In genomic region chr5:35198681-35199080, GRCh38 we compare ENCODE assay signal across 14 cellular contexts. TPM values are rescaled to one million over a fixed set of nuclear protein-coding genes. Genes with fewer than 3 reads are reported as not detected.
A peak's percentile ranks its signal among the peaks of the same experiment; 100 is the strongest.
DNase-seq lines count a peak whose midpoint lies in the region; ATAC-seq and TF ChIP-seq lines count a peak whose summit lies in the region.
"Had no signal": no experiment of that assay in that cellular context is flagged by ENCODE, and none has a peak within 500 bp of the region (broad histone marks: within the 10 kb centered on the region; RNA-seq: fewer than 3 reads in every experiment).

No MANE protein-coding gene starts in this region.

- H2BK120ac ChIP-seq in mesenchymal stem cell (ENCODE audit: low read depth, low read length): no peak overlapping the region

- H3K27me3 Mint-ChIP-seq in HFFc6 (ENCODE audit: insufficient read depth): peaks cover 14% of the 10 kb centered on the region

- no peak overlapping the region for H2BK12ac ChIP-seq in mesenchymal stem cell (ENCODE audit: low read length in 2 of 2)

- no peak overlapping the region for H3K14ac ChIP-seq in mesenchymal stem cell (ENCODE audit: low read length in 2 of 2)

- no peak overlapping the region for H3K4me2 ChIP-seq in mesenchymal stem cell (ENCODE audit: low read length, poor library complexity, severe bottlenecking)

- H2BK5ac ChIP-seq in mesenchymal stem cell (ENCODE audit: low read depth, low read length, poor library complexity, severe bottlenecking): no peak overlapping the region

- H2AFZ ChIP-seq in mesenchymal stem cell (ENCODE audit: low read depth, low read length): no peak overlapping the region

- no peak for TF ChIP-seq CTCF in HFFc6 (IDR thresholded peaks at IDR 0.05)
- TF ChIP-seq CTCF in choroid plexus epithelial cell (conservative IDR thresholded peaks at IDR 0.05; ENCODE audit: low read depth, low read length): no peak

- peaks cover 36% of the 10 kb centered on the region for H3K4me1 Mint-ChIP-seq in HFFc6 (ENCODE audit: low read depth)
- H3K4me1 Mint-ChIP-seq: activated naive CD4-positive, alpha-beta T cell treated with anti-CD3 and anti-CD28 coated beads, Interleukin-2, amount 10 ng/mL, durations not matched to agents 7 days and 5 days; CD8-positive, alpha-beta memory T cell had no signal

- H3K27me3 ChIP-seq in mesenchymal stem cell (ENCODE audit: control insufficient read depth in 1 of 2, insufficient read depth in 1 of 2, low read length in 2 of 2) (peaks cover 4 to 8% of the 10 kb centered on the region in 2 experiments), MG63 (peaks cover 8% of the 10 kb centered on the region)

- ATAC-seq in GM18502 (IDR thresholded peaks at IDR 0.05; ENCODE audit: poor library complexity, unreplicated experiment): no peak
- ATAC-seq: stimulated activated naive CD8-positive, alpha-beta T cell treated with anti-CD3 and anti-CD28 coated beads, Interleukin-15, Interleukin-2, amounts not matched to agents 100 U/mL and 50 U/mL, for 24 hours had no signal

- H2AK5ac ChIP-seq in mesenchymal stem cell (ENCODE audit: low read length, severe bottlenecking): no peak overlapping the region

- peak overlapping the region; percentile 3 for H3K9ac ChIP-seq in mesenchymal stem cell (ENCODE audit: low read length)

- peak; percentile 41 for DNase-seq in HFFc6
- peak; percentile 67 for DNase-seq in choroid plexus epithelial cell (ENCODE audit: low read depth)
- DNase-seq in mesenchymal stem cell: peak; percentile 83
- DNase-seq in stromal cell of bone marrow (ENCODE audit: low read depth): peak; percentile 14
- no peak for DNase-seq in MG63
- DNase-seq in stimulated activated naive CD4-positive, alpha-beta T cell treated with Interleukin-2 at 50 U/mL for 16 hours (lab: John Stamatoyannopoulos, UW): no peak
- DNase-seq: activated CD4-positive, CD25-positive, alpha-beta regulatory T cell; activated naive CD4-positive, alpha-beta T cell treated with anti-CD3 and anti-CD28 coated beads, Interleukin-2, amount 10 ng/mL, durations not matched to agents 7 days and 5 days; CD8-positive, alpha-beta memory T cell; erythroblast; GDM1; stimulated activated naive CD8-positive, alpha-beta T cell treated with anti-CD3 and anti-CD28 coated beads, Interleukin-15, Interleukin-2, amounts not matched to agents 100 U/mL and 50 U/mL, for 24 hours had no signal

- H3K36me3 ChIP-seq in mesenchymal stem cell (ENCODE audit: control insufficient read depth in 1 of 2, insufficient read depth in 2 of 2, low read depth in 1 of 2, low read length in 2 of 2): no peaks in the 10 kb centered on the region
- no peaks in the 10 kb centered on the region for H3K36me3 ChIP-seq in MG63

- H3K4me3 ChIP-seq in choroid plexus epithelial cell (ENCODE audit: low read depth, low read length) (no peak overlapping the region), mesenchymal stem cell (ENCODE audit: insufficient read depth in 1 of 2, low read depth in 1 of 2, low read length in 2 of 2) (peak overlapping the region in 1 of 2 experiments; percentile 22), MG63 (no peak overlapping the region)

- 3% methylated on average over 4 of the region's 4 CpGs for WGBS in mesenchymal stem cell

- H3K9me3 ChIP-seq in mesenchymal stem cell (ENCODE audit: control insufficient read depth, low read length): no peaks in the 10 kb centered on the region
- no peaks in the 10 kb centered on the region for H3K9me3 ChIP-seq in MG63

- no peak overlapping the region for H3K18ac ChIP-seq in mesenchymal stem cell (ENCODE audit: low read depth in 1 of 2, low read length in 2 of 2)

- H3K36me3 Mint-ChIP-seq in HFFc6 (ENCODE audit: low read depth): no peaks in the 10 kb centered on the region
- H3K36me3 Mint-ChIP-seq: activated naive CD4-positive, alpha-beta T cell treated with anti-CD3 and anti-CD28 coated beads, Interleukin-2, amount 10 ng/mL, durations not matched to agents 7 days and 5 days; CD8-positive, alpha-beta memory T cell had no signal

- no peak overlapping the region for H4K8ac ChIP-seq in mesenchymal stem cell (ENCODE audit: low read length)

- peak overlapping the region; percentile 56; the same call in 1 of the 2 replicates for H3K27ac Mint-ChIP-seq in HFFc6
- H3K27ac Mint-ChIP-seq: activated naive CD4-positive, alpha-beta T cell treated with anti-CD3 and anti-CD28 coated beads, Interleukin-2, amount 10 ng/mL, durations not matched to agents 7 days and 5 days; CD8-positive, alpha-beta memory T cell had no signal

- no peak overlapping the region for H3K4ac ChIP-seq in mesenchymal stem cell (ENCODE audit: low read depth in 1 of 2, low read length in 2 of 2)

- no peak overlapping the region for H3K27ac ChIP-seq in mesenchymal stem cell (ENCODE audit: low read length, poor library complexity, severe bottlenecking)

- peaks cover 5% of the 10 kb centered on the region for H3K4me1 ChIP-seq in mesenchymal stem cell (ENCODE audit: control insufficient read depth, insufficient read depth, low read depth, low read length)

- no peak overlapping the region for H3K23ac ChIP-seq in mesenchymal stem cell (ENCODE audit: low read length in 2 of 2)

- H3K4me3 Mint-ChIP-seq in HFFc6: peak overlapping the region; percentile 46; the same call in 1 of the 2 replicates
- H3K4me3 Mint-ChIP-seq: activated naive CD4-positive, alpha-beta T cell treated with anti-CD3 and anti-CD28 coated beads, Interleukin-2, amount 10 ng/mL, durations not matched to agents 7 days and 5 days; CD8-positive, alpha-beta memory T cell had no signal

- H2BK15ac ChIP-seq in mesenchymal stem cell (ENCODE audit: low read depth, poor library complexity, severe bottlenecking): no peak overlapping the region

- H3K9me3 Mint-ChIP-seq in HFFc6: no peaks in the 10 kb centered on the region
- H3K9me3 Mint-ChIP-seq: activated naive CD4-positive, alpha-beta T cell treated with anti-CD3 and anti-CD28 coated beads, Interleukin-2, amount 10 ng/mL, durations not matched to agents 7 days and 5 days; CD8-positive, alpha-beta memory T cell had no signal

- no peaks in the 10 kb centered on the region for H3K79me1 ChIP-seq in mesenchymal stem cell (replicated peaks; ENCODE audit: low read length, poor library complexity, severe bottlenecking)

- H4K91ac ChIP-seq in mesenchymal stem cell (ENCODE audit: low read length): no peak overlapping the region

RNA-seq across cellular contexts. Expression of gene PRLR, which starts 31.6 kb away (rescaled TPM):
- total RNA-seq in HFFc6 (2021; fragmentation: NEBNext Ultra II Directional; extraction: Animal tissue kit (Norgen Biotek cat#: 25700)): 1 to 10 TPM in 4 of 6 experiments, under 1 TPM in 2; 0.91 to 1.5 (median 1.3) TPM
- 0.07 TPM for polyA plus RNA-seq in mesenchymal stem cell (2013, experiment 1 of 2)
- polyA plus RNA-seq in mesenchymal stem cell (2013, experiment 2 of 2): 0.10 TPM
- total RNA-seq in MG63 (2014; rRNA removed; shearing (Covaris generic); ENCODE audit: low replicate concordance): 3.5 TPM in 1 of 2 replicates, not detected in the other
- total RNA-seq: CD8-positive, alpha-beta memory T cell; pulmonary artery endothelial cell had no signal
- polyA plus RNA-seq: CD8-positive, alpha-beta memory T cell had no signal

Comparison
In these comparisons a context has a peak if more than half of its experiments do, and no peak if none do; other contexts are left out.
1. DNase-seq: peak in HFFc6 (single experiment), choroid plexus epithelial cell (single experiment), mesenchymal stem cell (single experiment) and stromal cell of bone marrow (single experiment); none in MG63 (single experiment) and stimulated activated naive CD4-positive, alpha-beta T cell treated with Interleukin-2 at 50 U/mL for 16 hours (single experiment).